ENCODE assay signal across 1 cellular context in the genomic region with DNA sequence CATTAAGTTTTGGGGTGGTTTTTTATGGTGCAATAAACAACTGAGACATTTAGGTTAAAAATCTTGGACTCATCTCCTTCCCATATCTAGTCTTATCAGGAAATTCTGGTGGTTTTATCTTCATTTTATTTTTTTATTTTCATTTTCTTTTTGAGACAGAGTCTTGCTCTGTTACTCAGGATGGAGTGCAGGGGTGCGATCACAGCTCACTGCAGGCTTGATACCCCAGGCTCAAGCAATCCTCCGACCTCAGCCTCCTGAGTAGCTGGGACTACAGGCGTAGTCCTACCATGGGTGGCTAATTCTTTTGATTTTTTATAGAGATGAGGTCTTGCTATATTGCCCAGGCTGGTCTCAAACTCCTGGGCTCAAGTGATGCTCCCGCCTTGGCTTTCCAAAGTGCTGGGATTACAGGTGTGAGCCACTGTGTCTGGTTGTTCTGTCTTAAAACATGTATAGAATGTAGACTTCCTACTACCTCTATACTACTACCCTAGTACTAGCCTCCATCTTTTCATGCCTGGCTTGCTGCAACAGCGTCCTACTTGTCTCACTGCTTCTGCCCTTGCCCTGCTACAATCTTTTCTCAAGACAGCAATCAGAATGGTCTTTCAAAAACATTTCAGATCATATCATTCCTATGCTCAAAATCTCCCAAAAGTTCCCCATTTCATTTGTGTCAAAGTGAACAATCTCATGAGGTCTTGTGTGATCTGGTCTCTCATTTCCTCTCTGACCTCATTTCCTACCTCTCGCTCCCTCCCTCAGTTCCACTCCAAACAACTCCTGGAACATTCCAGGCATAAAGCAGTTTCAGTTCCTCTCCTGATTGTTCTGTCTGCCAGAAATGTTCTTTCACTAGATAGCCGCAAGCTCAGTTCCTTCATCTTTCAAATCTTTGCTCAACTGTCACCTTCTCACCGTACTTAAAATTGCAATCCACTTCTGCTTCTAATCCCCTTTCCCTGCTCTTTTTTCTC.
TF ChIP-seq lines count a peak whose summit lies in the region.

No MANE protein-coding gene starts in this region.

TF ChIP-seq in H1, 55 proteins besides CTCF, POLR2A, EP300 and RAD21:
- TF ChIP-seq CEBPB (IDR thresholded peaks at IDR 0.05; ENCODE audit: low read depth, low read length) (no peak), EZH2 (IDR thresholded peaks at IDR 0.05; ENCODE audit: low read depth, low read length, severe bottlenecking) (no peak), GABPA (IDR thresholded peaks at IDR 0.05; ENCODE audit: borderline replicate concordance, insufficient read depth, low read length) (no peak), SIN3A (conservative IDR thresholded peaks at IDR 0.05 in 1 of 2, IDR thresholded peaks at IDR 0.05 in 1 of 2; ENCODE audit: low read depth in 1 of 2, low read length in 2 of 2) (no peak), CTBP2 (IDR thresholded peaks at IDR 0.05; ENCODE audit: borderline replicate concordance, insufficient read depth, insufficient read length, low read length) (no peak), SP1 (IDR thresholded peaks at IDR 0.05; ENCODE audit: low read depth, low read length) (no peak), BCL11A (IDR thresholded peaks at IDR 0.05; ENCODE audit: low read depth in 2 of 2, low read length in 2 of 2) (no peak), HDAC6 (IDR thresholded peaks at IDR 0.05; ENCODE audit: low read depth, low read length) (no peak), SIRT6 (IDR thresholded peaks at IDR 0.05; ENCODE audit: low read length) (no peak), JUN (IDR thresholded peaks at IDR 0.05; ENCODE audit: low read depth, low read length) (no peak), SP2 (IDR thresholded peaks at IDR 0.05; ENCODE audit: low read length) (no peak), POU5F1 (IDR thresholded peaks at IDR 0.05; ENCODE audit: low read depth, low read length) (no peak), NANOG (IDR thresholded peaks at IDR 0.05; ENCODE audit: insufficient read depth, low read depth, low read length, poor library complexity, severe bottlenecking) (no peak), CBX5 (IDR thresholded peaks at IDR 0.05; ENCODE audit: low read depth, low read length) (no peak), TCF12 (IDR thresholded peaks at IDR 0.05; ENCODE audit: low read depth, low read length) (no peak)
- TF ChIP-seq, protein P1, sequence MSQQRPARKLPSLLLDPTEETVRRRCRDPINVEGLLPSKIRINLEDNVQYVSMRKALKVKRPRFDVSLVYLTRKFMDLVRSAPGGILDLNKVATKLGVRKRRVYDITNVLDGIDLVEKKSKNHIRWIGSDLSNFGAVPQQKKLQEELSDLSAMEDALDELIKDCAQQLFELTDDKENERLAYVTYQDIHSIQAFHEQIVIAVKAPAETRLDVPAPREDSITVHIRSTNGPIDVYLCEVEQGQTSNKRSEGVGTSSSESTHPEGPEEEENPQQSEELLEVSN (IDR thresholded peaks at IDR 0.05) = no peak
TF ChIP-seq in H1: peak in this region for 0.
